ENCODE assay signal across 1 cellular context in the genomic region with DNA sequence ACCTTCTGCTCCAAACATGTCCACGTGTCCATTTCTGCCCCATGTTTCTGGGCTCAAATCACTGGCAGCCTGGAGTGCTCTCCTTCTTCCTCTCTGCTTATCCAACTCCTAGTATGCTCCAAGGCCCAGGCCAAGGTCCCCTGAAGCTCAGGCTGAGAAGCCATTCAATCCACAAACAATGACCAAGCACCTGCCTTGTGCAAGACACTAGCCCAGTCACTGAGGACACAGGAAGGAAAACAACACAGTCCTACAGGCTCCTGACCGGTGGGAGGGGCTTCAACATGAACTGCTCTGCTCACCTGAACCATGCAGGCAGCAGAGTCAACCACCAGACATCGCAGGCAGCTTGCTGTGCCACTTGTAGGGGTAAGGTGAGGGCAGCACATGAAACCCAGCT.
TF ChIP-seq lines count a peak whose summit lies in the region.

No MANE protein-coding gene starts in this region.

TF ChIP-seq in H1, 55 proteins besides CTCF, POLR2A, EP300 and RAD21:
- TF ChIP-seq CHD1 (IDR thresholded peaks at IDR 0.05; ENCODE audit: low read depth, low read length), result no peak
- no peak for TF ChIP-seq SP2 (IDR thresholded peaks at IDR 0.05; ENCODE audit: low read length)
- TF ChIP-seq CREB1 (IDR thresholded peaks at IDR 0.05), result no peak
- TF ChIP-seq CEBPB (IDR thresholded peaks at IDR 0.05; ENCODE audit: low read depth, low read length), result no peak
- TF ChIP-seq JUN (IDR thresholded peaks at IDR 0.05; ENCODE audit: low read depth, low read length), result no peak
- TF ChIP-seq JUND (IDR thresholded peaks at IDR 0.05; ENCODE audit: low read length), result no peak
- no peak for TF ChIP-seq ATF2 (IDR thresholded peaks at IDR 0.05; ENCODE audit: low read length)
